17 cellular contexts compared by ENCODE assay signal in the genomic region with DNA sequence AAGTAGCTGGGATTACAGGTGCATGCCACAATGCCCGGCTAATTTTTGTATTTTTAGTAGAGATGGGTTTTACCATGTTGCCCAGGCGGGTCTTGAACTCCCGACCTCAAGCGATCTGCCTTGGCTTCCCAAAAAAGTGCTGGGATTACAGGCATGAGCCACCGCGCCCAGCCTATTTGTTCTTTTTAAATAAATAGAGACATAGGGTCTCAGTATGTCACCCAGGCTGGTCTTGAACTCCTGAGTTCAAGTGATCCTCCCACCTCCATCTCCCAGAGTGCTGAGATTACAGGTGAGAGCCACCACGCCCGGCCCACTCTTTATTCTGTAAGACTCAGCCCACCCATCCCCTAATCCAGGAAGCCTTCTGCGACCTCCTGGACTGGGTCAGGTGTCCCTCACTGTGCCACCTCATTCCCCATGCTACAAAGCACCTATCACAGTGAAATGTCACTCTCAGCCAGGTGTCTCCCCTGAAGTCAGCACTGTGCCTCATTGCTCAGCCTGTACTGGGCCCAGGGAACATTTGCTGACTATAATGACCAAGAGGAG. TPM values are rescaled to one million over a fixed set of nuclear protein-coding genes. Genes with fewer than 3 reads are reported as not detected.
DNase-seq lines count a peak whose midpoint lies in the region; ATAC-seq and TF ChIP-seq lines count a peak whose summit lies in the region.
"Had no signal": no experiment of that assay in that cellular context is flagged by ENCODE, and none has a peak within 500 bp of the region (broad histone marks: within the 10 kb centered on the region; RNA-seq: fewer than 3 reads in every experiment).

No MANE protein-coding gene starts in this region.

- H3K27ac ChIP-seq in body of pancreas (peak overlapping the region in 3 of 4 donors; percentile 83 to 95 (median 90)), mesendoderm (ENCODE audit: low read depth, low read length) (no peak overlapping the region), testis (peak overlapping the region; percentile 92 to 93)

- H3K4me1 ChIP-seq in body of pancreas (peaks cover 55% of the 10 kb centered on the region), mesendoderm (ENCODE audit: control insufficient read depth, low read depth, low read length) (peaks cover 3% of the 10 kb centered on the region), testis (peaks cover 48% of the 10 kb centered on the region)
- H3K4me1 ChIP-seq: BE2C had no signal

- peak overlapping the region; percentile 25 for H3K56ac ChIP-seq in mesendoderm (ENCODE audit: low read length)

- no peak overlapping the region for H2AK5ac ChIP-seq in mesendoderm (ENCODE audit: low read length)

- no peak overlapping the region for H3K4ac ChIP-seq in mesendoderm (ENCODE audit: low read depth, low read length)

- TF ChIP-seq POLR2A in body of pancreas (IDR thresholded peaks at IDR 0.05) (no peak), testis (IDR thresholded peaks at IDR 0.05) (no peak)

- H3K36me3 ChIP-seq in body of pancreas (replicated peaks in 1 of 2; ENCODE audit: insufficient read depth in 1 of 2, low read depth in 2 of 2): peaks cover 0 to 1% of the 10 kb centered on the region in 2 donors
- no peaks in the 10 kb centered on the region for H3K36me3 ChIP-seq in mesendoderm (ENCODE audit: control insufficient read depth, insufficient read depth, low read length)
- no peaks in the 10 kb centered on the region for H3K36me3 ChIP-seq in testis (ENCODE audit: low read depth, missing control alignments)

- peak; percentile 45 for DNase-seq in DMS53 (lab: John Stamatoyannopoulos, UW)
- no peak for DNase-seq in DMS53 treated with DMSO at 0.1 percent for 48 hours (lab: John Stamatoyannopoulos, UW; ENCODE audit: unreplicated experiment)
- no peak for DNase-seq in body of pancreas
- no peak for DNase-seq in mesendoderm
- DNase-seq in testis: no peak
- no peak for DNase-seq in activated CD4-positive, CD25-positive, alpha-beta regulatory T cell (lab: John Stamatoyannopoulos, UW)
- DNase-seq in NOMO-1 (lab: John Stamatoyannopoulos, UW; ENCODE audit: unreplicated experiment in 2 of 2): no peak
- DNase-seq in NCI-H526 treated with DMSO at 0.1 percent for 48 hours (lab: John Stamatoyannopoulos, UW): no peak
- DNase-seq: 8988T; activated CD4-positive, alpha-beta T cell treated with anti-CD3 and anti-CD28 coated beads for 48 hours; activated naive CD4-positive, alpha-beta T cell; activated T-cell treated with anti-CD3 and anti-CD28 coated beads for 4 hours; BE2C; kidney; mesenchymal stem cell; NCI-H2107 had no signal

- no peaks in the 10 kb centered on the region for H3K79me2 ChIP-seq in mesendoderm (ENCODE audit: control insufficient read depth, insufficient read depth, low read length)

- intact Hi-C loops in body of pancreas (cut with DNase I): no loop called here
- intact Hi-C loops in testis (cut with DNase I; ENCODE audit: low total_unique reads): no loop called here

- H2BK5ac ChIP-seq in mesendoderm (ENCODE audit: low read length): no peak overlapping the region

- H3K23ac ChIP-seq in mesendoderm (ENCODE audit: low read length): no peak overlapping the region

- no peak overlapping the region for H3K9ac ChIP-seq in mesendoderm (ENCODE audit: low read length)

- no peak overlapping the region for H2BK15ac ChIP-seq in mesendoderm (replicated peaks; ENCODE audit: low read depth)

- H3K18ac ChIP-seq in mesendoderm (ENCODE audit: low read length): no peak overlapping the region

- no peak for ATAC-seq in body of pancreas
- ATAC-seq: naive thymus-derived CD8-positive, alpha-beta T cell had no signal

- H3K9me3 ChIP-seq in body of pancreas (no peaks in the 10 kb centered on the region), testis (no peaks in the 10 kb centered on the region)
- H3K9me3 ChIP-seq: BE2C had no signal

- H4K5ac ChIP-seq in mesendoderm (ENCODE audit: low read length): no peak overlapping the region

- no peaks in the 10 kb centered on the region for H3K79me1 ChIP-seq in mesendoderm (ENCODE audit: low read length)

- WGBS in body of pancreas, 2 donors: 94 to 95% methylated on average over 8 to 9 of the region's 9 CpGs
- WGBS in mesendoderm (ENCODE audit: extremely low coverage, insufficient coverage, low lambda C conversion rate): no CpG with 5 or more reads among the region's 9 CpGs
- WGBS in testis, 2 donors: 92 to 95% methylated on average over 9 of the region's 9 CpGs

- H2BK120ac ChIP-seq in mesendoderm (ENCODE audit: low read depth, low read length): no peak overlapping the region

- no peak overlapping the region for H3K4me2 ChIP-seq in mesendoderm (ENCODE audit: low read length)

- no peak for TF ChIP-seq CTCF in body of pancreas (IDR thresholded peaks at IDR 0.05)
- no peak for TF ChIP-seq CTCF in testis (IDR thresholded peaks at IDR 0.05)

- H3K4me3 ChIP-seq in body of pancreas (no peak overlapping the region), mesendoderm (ENCODE audit: low read length) (no peak overlapping the region), testis (no peak overlapping the region)

- H4K8ac ChIP-seq in mesendoderm (ENCODE audit: low read depth, low read length): no peak overlapping the region

- H3K27me3 ChIP-seq in body of pancreas (no peaks in the 10 kb centered on the region), mesendoderm (ENCODE audit: insufficient read depth, low read length, poor library complexity) (no peaks in the 10 kb centered on the region), testis (no peaks in the 10 kb centered on the region)
- H3K27me3 ChIP-seq: BE2C had no signal

RNA-seq across cellular contexts. Expression of a gene that starts 2.8 kb away (rescaled TPM):
- total RNA-seq in body of pancreas (10 to 100 TPM; 22.1 to 35.0 TPM), testis (100 to 1,000 TPM in 1 of 2 donors, 10 to 100 TPM in 1; 85.9 to 150 TPM)
- polyA plus RNA-seq in mesendoderm (2013, experiment 1 of 2): 8.8 TPM
- 10.0 TPM for polyA plus RNA-seq in mesendoderm (2013, experiment 2 of 2)
- 270 TPM for polyA plus RNA-seq in testis (ENCODE audit: insufficient read depth, low read depth, low replicate concordance)

RNA-seq across cellular contexts. Expression of a gene that starts 56.2 kb away (rescaled TPM):
- total RNA-seq in body of pancreas (10 to 100 TPM; 20.8 to 24.7 TPM), testis (10 to 100 TPM; 47.0 to 48.3 TPM)
- 24.9 TPM for polyA plus RNA-seq in mesendoderm (2013, experiment 1 of 2)
- polyA plus RNA-seq in mesendoderm (2013, experiment 2 of 2): 26.3 TPM
- polyA plus RNA-seq in testis (ENCODE audit: insufficient read depth, low read depth, low replicate concordance): 122 TPM

RNA-seq across cellular contexts. Expression of a gene that starts 56.3 kb away (rescaled TPM):
- total RNA-seq in body of pancreas (10 to 100 TPM; 56.6 to 67.2 TPM), testis (100 to 1,000 TPM in 1 of 2 donors, 10 to 100 TPM in 1; 93.3 to 102 TPM)
- polyA plus RNA-seq in mesendoderm (2013, experiment 1 of 2): 265 TPM
- 265 TPM for polyA plus RNA-seq in mesendoderm (2013, experiment 2 of 2)
- 154 TPM for polyA plus RNA-seq in testis (ENCODE audit: insufficient read depth, low read depth, low replicate concordance)
